Comparison of ENCODE assay signal across 17 cellular contexts in the genomic region with DNA sequence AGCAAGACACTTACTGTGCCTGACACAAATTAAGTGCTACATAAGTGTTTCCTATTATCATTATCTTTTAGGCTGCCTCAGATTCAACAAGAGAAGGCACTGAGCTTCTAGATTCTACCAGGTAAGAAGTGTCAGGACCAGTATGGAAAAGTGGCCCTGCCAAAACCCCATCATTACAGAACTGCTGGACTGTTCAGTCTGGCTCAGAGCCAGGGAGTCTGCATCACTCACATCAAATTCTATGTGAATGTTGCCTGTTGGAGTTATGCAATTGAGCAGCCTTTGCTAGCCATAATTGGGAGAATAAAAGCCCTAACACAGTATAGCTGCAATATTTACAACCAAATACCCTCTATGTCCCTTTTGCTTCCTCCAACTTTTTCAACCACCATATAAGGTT.
DNase-seq lines count a peak whose midpoint lies in the region; ATAC-seq and TF ChIP-seq lines count a peak whose summit lies in the region.
"Had no signal": no experiment of that assay in that cellular context is flagged by ENCODE, and none has a peak within 500 bp of the region (broad histone marks: within the 10 kb centered on the region; RNA-seq: fewer than 3 reads in every experiment).

No MANE protein-coding gene starts in this region.

- no peaks in the 10 kb centered on the region for H3K27me3 ChIP-seq in MG63
- H3K27me3 ChIP-seq in esophagus muscularis mucosa: no peaks in the 10 kb centered on the region
- no peaks in the 10 kb centered on the region for H3K27me3 ChIP-seq in psoas muscle (ENCODE audit: insufficient read depth in 3 of 3, low read length in 2 of 3)
- H3K27me3 ChIP-seq: colonic mucosa, esophagus squamous epithelium had no signal

- intact Hi-C loops in esophagus muscularis mucosa (cut with DNase I) (no loop called here), psoas muscle (cut with DNase I) (no loop called here)

- no peaks in the 10 kb centered on the region for H3K9me3 ChIP-seq in MG63
- H3K9me3 ChIP-seq in esophagus muscularis mucosa: no peaks in the 10 kb centered on the region
- H3K9me3 ChIP-seq in psoas muscle: no peaks in the 10 kb centered on the region
- H3K9me3 ChIP-seq: colonic mucosa, esophagus squamous epithelium had no signal

- H3K4me3 ChIP-seq in MG63: no peak overlapping the region
- no peak overlapping the region for H3K4me3 ChIP-seq in astrocyte of the spinal cord (ENCODE audit: low read depth, low read length)
- H3K4me3 ChIP-seq in esophagus muscularis mucosa: no peak overlapping the region
- no peak overlapping the region for H3K4me3 ChIP-seq in psoas muscle
- H3K4me3 ChIP-seq: colonic mucosa, esophagus squamous epithelium had no signal

- no peak overlapping the region for H3K27ac ChIP-seq in esophagus muscularis mucosa (replicated peaks in 1 of 4)
- no peak overlapping the region for H3K27ac ChIP-seq in psoas muscle
- H3K27ac ChIP-seq: 22Rv1, colonic mucosa, esophagus squamous epithelium had no signal

- no peak for TF ChIP-seq POLR2A in esophagus muscularis mucosa (IDR thresholded peaks at IDR 0.05; ENCODE audit: low read depth)

- no peak for TF ChIP-seq EP300 in esophagus muscularis mucosa (IDR thresholded peaks at IDR 0.05)

- DNase-seq in DMS 273 (lab: John Stamatoyannopoulos, UW; ENCODE audit: unreplicated experiment): peak; percentile 26
- no peak for DNase-seq in DMS 273 treated with DMSO at 0.1 percent for 48 hours (lab: John Stamatoyannopoulos, UW)
- peak; percentile 46 for DNase-seq in MG63
- DNase-seq in astrocyte of the spinal cord (ENCODE audit: low read depth, low spot score): peak; percentile 62
- peak; percentile 15 to 44 for DNase-seq in lung microvascular endothelial cell (ENCODE audit: low read depth in 2 of 2)
- no peak for DNase-seq in esophagus muscularis mucosa (ENCODE audit: extremely low spot score)
- no peak for DNase-seq in psoas muscle
- DNase-seq: activated CD4-positive, alpha-beta T cell treated with anti-CD3 and anti-CD28 coated beads for 48 hours; activated T-cell treated with anti-CD3 and anti-CD28 coated beads, Interleukin-2, amount 50 U/mL, for 1 hour; CD8-positive, alpha-beta memory T cell; colonic mucosa; esophagus squamous epithelium; T-cell had no signal

- TF ChIP-seq CTCF in astrocyte of the spinal cord (IDR thresholded peaks at IDR 0.05; ENCODE audit: low read depth, low read length): no peak
- no peak for TF ChIP-seq CTCF in esophagus muscularis mucosa (IDR thresholded peaks at IDR 0.05)
- no peak for TF ChIP-seq CTCF in psoas muscle (IDR thresholded peaks at IDR 0.05)

- no peak for ATAC-seq in GM19463 (IDR thresholded peaks at IDR 0.05; ENCODE audit: unreplicated experiment)
- no peak for ATAC-seq in psoas muscle
- ATAC-seq: Panc1, sciatic nerve, T-cell had no signal

- H3K4me1 ChIP-seq in esophagus muscularis mucosa (peaks cover 0 to 28% (median 19%) of the 10 kb centered on the region in 4 donors), psoas muscle (peaks cover 27% of the 10 kb centered on the region)
- H3K4me1 ChIP-seq: colonic mucosa had no signal

- H3K36me3 ChIP-seq in MG63: no peaks in the 10 kb centered on the region
- no peaks in the 10 kb centered on the region for H3K36me3 ChIP-seq in esophagus muscularis mucosa
- H3K36me3 ChIP-seq in psoas muscle (ENCODE audit: insufficient read depth in 1 of 2, low read depth in 1 of 2): no peaks in the 10 kb centered on the region
- H3K36me3 ChIP-seq: colonic mucosa, esophagus squamous epithelium had no signal

- in situ Hi-C loops in astrocyte of the spinal cord (cut with HindIII; ENCODE audit: low sequenced_read_pairs): no loop called here

Comparison
In these comparisons a context has a peak if more than half of its experiments do, and no peak if none do; other contexts are left out.
1. DNase-seq: peak in DMS 273 (single experiment), MG63 (single experiment), astrocyte of the spinal cord (single experiment) and lung microvascular endothelial cell (2 of 2); none in DMS 273 treated with DMSO at 0.1 percent for 48 hours (single experiment), esophagus muscularis mucosa (single experiment) and psoas muscle (0 of 2).